1 cellular context compared by ENCODE assay signal in genomic region chr7:5420108-5420840, GRCh38.
A peak's percentile ranks its signal among the peaks of the same experiment; 100 is the strongest.
TF ChIP-seq lines count a peak whose summit lies in the region.

No MANE protein-coding gene starts in this region.

TF ChIP-seq in HepG2, 621 proteins besides CTCF, POLR2A, EP300 and RAD21 (continued from another document):
- TF ChIP-seq, protein P1, sequence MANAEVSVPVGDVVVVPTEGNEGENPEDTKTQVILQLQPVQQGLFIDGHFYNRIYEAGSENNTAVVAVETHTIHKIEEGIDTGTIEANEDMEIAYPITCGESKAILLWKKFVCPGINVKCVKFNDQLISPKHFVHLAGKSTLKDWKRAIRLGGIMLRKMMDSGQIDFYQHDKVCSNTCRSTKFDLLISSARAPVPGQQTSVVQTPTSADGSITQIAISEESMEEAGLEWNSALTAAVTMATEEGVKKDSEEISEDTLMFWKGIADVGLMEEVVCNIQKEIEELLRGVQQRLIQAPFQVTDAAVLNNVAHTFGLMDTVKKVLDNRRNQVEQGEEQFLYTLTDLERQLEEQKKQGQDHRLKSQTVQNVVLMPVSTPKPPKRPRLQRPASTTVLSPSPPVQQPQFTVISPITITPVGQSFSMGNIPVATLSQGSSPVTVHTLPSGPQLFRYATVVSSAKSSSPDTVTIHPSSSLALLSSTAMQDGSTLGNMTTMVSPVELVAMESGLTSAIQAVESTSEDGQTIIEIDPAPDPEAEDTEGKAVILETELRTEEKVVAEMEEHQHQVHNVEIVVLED (CRISPR knock-in tag; IDR thresholded peaks at IDR 0.05; ENCODE audit: borderline replicate concordance), result no peak
- TF ChIP-seq CCAR2 (optimal IDR thresholded peaks at IDR 0.05; ENCODE audit: low read depth, low read length), result no peak
- TF ChIP-seq ZNF18 (CRISPR knock-in tag; IDR thresholded peaks at IDR 0.05; ENCODE audit: insufficient replicate concordance), result peak; percentile 30
- peak; percentile 18; the same call in 1 of the 2 replicates for TF ChIP-seq PHF8 (CRISPR knock-in tag; IDR thresholded peaks at IDR 0.05)
- no peak for TF ChIP-seq AHR (CRISPR knock-in tag; IDR thresholded peaks at IDR 0.05)
- TF ChIP-seq HNRNPLL (IDR thresholded peaks at IDR 0.05; ENCODE audit: low read depth, low read length, poor library complexity, severe bottlenecking), result peak; percentile 15
- no peak for TF ChIP-seq TARDBP (CRISPR knock-in tag; IDR thresholded peaks at IDR 0.05)
- TF ChIP-seq, protein P2, sequence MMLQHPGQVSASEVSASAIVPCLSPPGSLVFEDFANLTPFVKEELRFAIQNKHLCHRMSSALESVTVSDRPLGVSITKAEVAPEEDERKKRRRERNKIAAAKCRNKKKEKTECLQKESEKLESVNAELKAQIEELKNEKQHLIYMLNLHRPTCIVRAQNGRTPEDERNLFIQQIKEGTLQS (CRISPR knock-in tag; IDR thresholded peaks at IDR 0.05), result no peak
- 0 out of 2 replicates have a peak, but pooled peaks have one; percentile 4 for TF ChIP-seq KDM4B (CRISPR knock-in tag; IDR thresholded peaks at IDR 0.05)
